In the genomic region with DNA sequence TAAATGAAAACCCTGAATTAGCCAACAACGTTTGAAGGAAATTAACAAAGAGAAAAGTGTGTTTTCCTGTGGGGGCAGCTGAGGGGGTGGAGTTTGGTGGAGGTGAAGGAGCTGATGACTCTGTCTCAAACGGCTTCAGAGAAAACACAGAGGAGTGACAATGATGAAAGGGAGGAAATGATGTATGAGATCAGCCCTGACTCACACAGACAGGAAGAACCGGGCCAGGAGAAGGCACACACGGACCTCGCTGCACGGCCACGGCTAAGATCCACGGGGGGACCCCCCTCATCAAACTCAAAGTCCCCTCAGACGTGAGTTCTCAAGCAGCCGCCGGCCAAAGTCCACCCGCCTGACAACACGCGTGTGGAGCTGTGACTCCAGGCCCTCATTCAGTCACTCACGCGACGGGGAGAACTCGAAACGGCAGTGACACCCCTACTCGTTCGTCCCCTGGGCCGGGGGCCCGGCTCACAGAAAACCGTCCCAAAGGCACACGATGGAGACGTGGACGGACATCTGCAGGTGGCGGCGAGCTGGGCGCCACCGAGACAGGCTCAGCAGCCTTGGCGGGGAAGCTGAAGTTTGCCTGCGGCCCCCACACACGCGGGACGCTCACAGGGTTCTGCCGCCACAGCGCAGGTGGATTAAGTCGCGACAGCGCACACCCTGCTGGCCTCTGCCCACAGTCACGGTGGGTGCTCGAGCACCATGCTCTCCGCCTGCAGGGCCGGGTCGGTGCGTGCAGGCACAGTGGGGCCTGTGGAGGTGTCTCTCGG, we compare ENCODE assay signal across 8 cellular contexts. TPM values are rescaled to one million over a fixed set of nuclear protein-coding genes. Genes with fewer than 3 reads are reported as not detected.
DNase-seq lines count a peak whose midpoint lies in the region; ATAC-seq and TF ChIP-seq lines count a peak whose summit lies in the region.

No MANE protein-coding gene starts in this region.

- H3K4me3 ChIP-seq in RWPE2 (ENCODE audit: severe bottlenecking): no peak overlapping the region
- H3K4me3 ChIP-seq in osteoblast (ENCODE audit: insufficient read depth, low read length): no peak overlapping the region

- no peaks in the 10 kb centered on the region for H4K20me1 ChIP-seq in osteoblast (ENCODE audit: insufficient read depth, low read length)

- H3K4me2 ChIP-seq in osteoblast (ENCODE audit: insufficient read depth, low read length): no peak overlapping the region

- DNase-seq in Daoy (ENCODE audit: low read depth) (peak; percentile 32), RWPE2 (ENCODE audit: low spot score) (peak; percentile 69), osteoblast (ENCODE audit: insufficient read length, low spot score, missing footprints) (peak; percentile 96), NCI-H187 (lab: John Stamatoyannopoulos, UW) (no peak), SHP77 treated with DMSO at 0.1 percent for 48 hours (lab: John Stamatoyannopoulos, UW) (no peak), dedifferentiated amniotic fluid mesenchymal stem cell (ENCODE audit: extremely low spot score) (no peak)
- peak; percentile 51 for DNase-seq in activated naive CD4-positive, alpha-beta T cell treated with anti-CD3 and anti-CD28 coated beads, Interleukin-2, amount 50 U/mL, for 16 hours

- peak overlapping the region; percentile 66 for H2AFZ ChIP-seq in osteoblast (ENCODE audit: low read length)

- H3K79me2 ChIP-seq in osteoblast (ENCODE audit: insufficient read depth, low read length): no peaks in the 10 kb centered on the region

- H3K36me3 ChIP-seq in RWPE2 (ENCODE audit: low read depth): peaks cover 45% of the 10 kb centered on the region
- no peaks in the 10 kb centered on the region for H3K36me3 ChIP-seq in osteoblast (ENCODE audit: insufficient read depth, low read length)

- H3K4me1 ChIP-seq in RWPE2 (ENCODE audit: insufficient read depth, poor library complexity, severe bottlenecking): peaks cover 16% of the 10 kb centered on the region
- H3K4me1 ChIP-seq in osteoblast (ENCODE audit: insufficient read depth, low read length): no peaks in the 10 kb centered on the region

- TF ChIP-seq CTCF in RWPE2 (IDR thresholded peaks at IDR 0.05; ENCODE audit: poor library complexity, severe bottlenecking) (no peak), osteoblast (IDR thresholded peaks at IDR 0.05; ENCODE audit: extremely low read depth, low read depth, low read length) (no peak)

- no peaks in the 10 kb centered on the region for H3K27me3 ChIP-seq in RWPE2 (ENCODE audit: insufficient read depth, poor library complexity, severe bottlenecking)
- H3K27me3 ChIP-seq in osteoblast (ENCODE audit: insufficient read depth, low read length): no peaks in the 10 kb centered on the region

- ATAC-seq in RWPE2 (ENCODE audit: low read depth): peak; percentile 74
- no peak for ATAC-seq in GM19395 (IDR thresholded peaks at IDR 0.05; ENCODE audit: unreplicated experiment)

- H3K27ac ChIP-seq in RWPE2 (ENCODE audit: poor library complexity, severe bottlenecking) (peak overlapping the region; percentile 48), osteoblast (ENCODE audit: low read depth, low read length) (no peak overlapping the region)

- H3K9me3 ChIP-seq in RWPE2 (ENCODE audit: severe bottlenecking) (peaks cover 19% of the 10 kb centered on the region), osteoblast (ENCODE audit: low read depth, low read length) (no peaks in the 10 kb centered on the region)

RNA-seq across cellular contexts. Expression of a gene that starts 28.8 kb away (rescaled TPM):
- 11.0 and 24.8 TPM in 2 replicates for total RNA-seq in Daoy (2014; rRNA removed; shearing (Covaris generic))
- total RNA-seq in osteoblast: 10.3 and 13.4 TPM in 2 replicates

RNA-seq across cellular contexts. Expression of a gene that starts 39.3 kb away (rescaled TPM):
- total RNA-seq in Daoy (2014; rRNA removed; shearing (Covaris generic)): 26.0 and 35.3 TPM in 2 replicates
- total RNA-seq in osteoblast: 34.2 and 34.4 TPM in 2 replicates

Comparison
In these comparisons a context has a peak if more than half of its experiments do, and no peak if none do; other contexts are left out.
1. DNase-seq: peak in Daoy (single experiment), RWPE2 (single experiment), activated naive CD4-positive, alpha-beta T cell treated with anti-CD3 and anti-CD28 coated beads, Interleukin-2, amount 50 U/mL, for 16 hours (single experiment) and osteoblast (single experiment); none in NCI-H187 (0 of 2), SHP77 treated with DMSO at 0.1 percent for 48 hours (single experiment) and dedifferentiated amniotic fluid mesenchymal stem cell (single experiment).